17 cellular contexts compared by ENCODE assay signal in genomic region chr5:23655674-23656073, GRCh38.
"Had no signal": no experiment of that assay in that cellular context is flagged by ENCODE, and none has a peak within 500 bp of the region (broad histone marks: within the 10 kb centered on the region; RNA-seq: fewer than 3 reads in every experiment).

No MANE protein-coding gene starts in this region.

- H3K36me3 ChIP-seq: esophagus muscularis mucosa, neutrophil, right atrium auricular region, sigmoid colon, stomach, thoracic aorta, transverse colon had no signal

- DNase-seq: effector memory CD4-positive, alpha-beta T cell; foreskin melanocyte; head of caudate nucleus; naive thymus-derived CD4-positive, alpha-beta T cell; sigmoid colon; stimulated activated naive CD4-positive, alpha-beta T cell; stomach; substantia nigra; transverse colon had no signal

- H3K79me2 ChIP-seq: hepatocyte had no signal

- H3K4me3 ChIP-seq: esophagus muscularis mucosa, hepatocyte, right atrium auricular region, sigmoid colon, skin epidermis, stomach, thoracic aorta, transverse colon had no signal

- FAIRE-seq: endometrium had no signal

- H3K4me2 ChIP-seq: hepatocyte had no signal

- H3K9me3 ChIP-seq: esophagus muscularis mucosa, neutrophil, right atrium auricular region, sigmoid colon, thoracic aorta, transverse colon had no signal

- ATAC-seq: naive thymus-derived CD4-positive, alpha-beta T cell had no signal

- H3K4me1 ChIP-seq: esophagus muscularis mucosa, right atrium auricular region, sigmoid colon, stomach, transverse colon had no signal

- H3K27ac ChIP-seq: epithelial cell of prostate, esophagus muscularis mucosa, hepatocyte, neutrophil, right atrium auricular region, sigmoid colon, skin epidermis, stomach, thoracic aorta, transverse colon had no signal

- H2AFZ ChIP-seq: hepatocyte had no signal

- H3K27me3 ChIP-seq: esophagus muscularis mucosa, hepatocyte, neutrophil, right atrium auricular region, sigmoid colon, stomach, transverse colon had no signal
